In genomic region chr6:36345681-36346417, GRCh38 we compare ENCODE assay signal across 2 cellular contexts.
TF ChIP-seq lines count a peak whose summit lies in the region.

No MANE protein-coding gene starts in this region.

TF ChIP-seq in GM23338, 12 proteins besides CTCF, POLR2A, EP300 and RAD21 (continued from another document):
- TF ChIP-seq POLR2AphosphoS5 (IDR thresholded peaks at IDR 0.05; ENCODE audit: low read depth) (no peak), EZH2 (IDR thresholded peaks at IDR 0.05; ENCODE audit: low read depth, unreplicated experiment) (no peak), EZH2phosphoT487 (IDR thresholded peaks at IDR 0.05; ENCODE audit: unreplicated experiment) (no peak), STAT1 (IDR thresholded peaks at IDR 0.05; ENCODE audit: unreplicated experiment) (no peak), ZNF462 (CRISPR knock-in tag; IDR thresholded peaks at IDR 0.05) (no peak), ZNF331 (CRISPR knock-in tag; IDR thresholded peaks at IDR 0.05; ENCODE audit: low read depth) (no peak), JUNB (IDR thresholded peaks at IDR 0.05; ENCODE audit: unreplicated experiment) (no peak), CREB1 (CRISPR knock-in tag; IDR thresholded peaks at IDR 0.05; ENCODE audit: low read depth) (no peak)
- TF ChIP-seq, protein P1, sequence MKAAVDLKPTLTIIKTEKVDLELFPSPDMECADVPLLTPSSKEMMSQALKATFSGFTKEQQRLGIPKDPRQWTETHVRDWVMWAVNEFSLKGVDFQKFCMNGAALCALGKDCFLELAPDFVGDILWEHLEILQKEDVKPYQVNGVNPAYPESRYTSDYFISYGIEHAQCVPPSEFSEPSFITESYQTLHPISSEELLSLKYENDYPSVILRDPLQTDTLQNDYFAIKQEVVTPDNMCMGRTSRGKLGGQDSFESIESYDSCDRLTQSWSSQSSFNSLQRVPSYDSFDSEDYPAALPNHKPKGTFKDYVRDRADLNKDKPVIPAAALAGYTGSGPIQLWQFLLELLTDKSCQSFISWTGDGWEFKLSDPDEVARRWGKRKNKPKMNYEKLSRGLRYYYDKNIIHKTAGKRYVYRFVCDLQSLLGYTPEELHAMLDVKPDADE (IDR thresholded peaks at IDR 0.05), result no peak

TF ChIP-seq in WTC11, 78 proteins besides CTCF, POLR2A, EP300 and RAD21 (continued from another document):
- no peak for TF ChIP-seq AFF4 (CRISPR knock-in tag; IDR thresholded peaks at IDR 0.05; ENCODE audit: borderline replicate concordance)
- TF ChIP-seq JAZF1 (CRISPR knock-in tag; IDR thresholded peaks at IDR 0.05), result no peak
- no peak for TF ChIP-seq NFYB (CRISPR knock-in tag; conservative IDR thresholded peaks at IDR 0.05; ENCODE audit: low read depth)
- no peak for TF ChIP-seq STAT6 (CRISPR knock-in tag; conservative IDR thresholded peaks at IDR 0.05; ENCODE audit: low read depth)
- TF ChIP-seq ZNF425 (CRISPR knock-in tag; conservative IDR thresholded peaks at IDR 0.05), result no peak
- TF ChIP-seq ZNF512 (CRISPR knock-in tag; IDR thresholded peaks at IDR 0.05; ENCODE audit: borderline replicate concordance), result no peak
- TF ChIP-seq TCF7 (CRISPR knock-in tag; IDR thresholded peaks at IDR 0.05; ENCODE audit: low read depth), result no peak
- no peak for TF ChIP-seq ZNF263 (CRISPR knock-in tag; IDR thresholded peaks at IDR 0.05; ENCODE audit: low read depth)
TF ChIP-seq in WTC11: peak in this region for 0.
